Comparison of ENCODE assay signal across 25 cellular contexts in genomic region chr4:28351826-28352225, GRCh38.
"Had no signal": no experiment of that assay in that cellular context is flagged by ENCODE, and none has a peak within 500 bp of the region (broad histone marks: within the 10 kb centered on the region; RNA-seq: fewer than 3 reads in every experiment).

No MANE protein-coding gene starts in this region.

- H3K9me3 ChIP-seq: colonic mucosa, left ventricle myocardium inferior, pancreas, right atrium auricular region, thyroid gland, upper lobe of left lung had no signal

- H3K27me3 Mint-ChIP-seq: activated CD4-positive, alpha-beta T cell treated with anti-CD3 and anti-CD28 coated beads for 36 hours; activated CD8-positive, alpha-beta memory T cell treated with anti-CD3 and anti-CD28 coated beads, Interleukin-2, amount 10 ng/mL, durations not matched to agents 7 days and 5 days; naive B cell; stimulated activated naive B cell treated with anti-CD40 and anti-IgM and Interleukin-4, amounts not matched to agents 10 μg/mL and 1 μg/mL and 100 μg/mL, for 72 hours had no signal

- ATAC-seq: activated CD4-positive, alpha-beta T cell treated with anti-CD3 and anti-CD28 coated beads for 36 hours; activated CD8-positive, alpha-beta memory T cell treated with anti-CD3 and anti-CD28 coated beads, Interleukin-2, amount 10 ng/mL, durations not matched to agents 7 days and 5 days; activated CD8-positive, alpha-beta T cell treated with anti-CD3 and anti-CD28 coated beads, Interleukin-2, amount 10 ng/mL, durations not matched to agents 7 days and 5 days; activated naive CD4-positive, alpha-beta T cell treated with anti-CD3 and anti-CD28 coated beads, Interleukin-2, amount 50 U/mL, for 72 hours; foreskin keratinocyte; pancreas; stimulated activated naive B cell treated with anti-CD40 and anti-IgM and Interleukin-4, amounts not matched to agents 10 μg/mL and 1 μg/mL and 100 μg/mL, for 72 hours had no signal

- H3K36me3 ChIP-seq: cardiac muscle cell, colonic mucosa, left ventricle myocardium inferior, pancreas, right atrium auricular region, stomach, thyroid gland, upper lobe of left lung had no signal

- H3K27ac Mint-ChIP-seq: activated CD4-positive, alpha-beta T cell treated with anti-CD3 and anti-CD28 coated beads for 36 hours; activated CD8-positive, alpha-beta memory T cell treated with anti-CD3 and anti-CD28 coated beads, Interleukin-2, amount 10 ng/mL, durations not matched to agents 7 days and 5 days; activated CD8-positive, alpha-beta T cell treated with anti-CD3 and anti-CD28 coated beads, Interleukin-2, amount 10 ng/mL, durations not matched to agents 7 days and 5 days; mesothelial cell of epicardium; naive B cell; stimulated activated naive B cell treated with anti-CD40 and anti-IgM and Interleukin-4, amounts not matched to agents 10 μg/mL and 1 μg/mL and 100 μg/mL, for 72 hours had no signal

- H3K4me1 Mint-ChIP-seq: activated CD4-positive, alpha-beta T cell treated with anti-CD3 and anti-CD28 coated beads for 36 hours; activated CD8-positive, alpha-beta memory T cell treated with anti-CD3 and anti-CD28 coated beads, Interleukin-2, amount 10 ng/mL, durations not matched to agents 7 days and 5 days; naive B cell; stimulated activated naive B cell treated with anti-CD40 and anti-IgM and Interleukin-4, amounts not matched to agents 10 μg/mL and 1 μg/mL and 100 μg/mL, for 72 hours had no signal

- H3K4me3 ChIP-seq: cardiac muscle cell, colonic mucosa, left ventricle myocardium inferior, lung, pancreas, right atrium auricular region, stomach, thyroid gland, upper lobe of left lung had no signal

- H3K4me3 Mint-ChIP-seq: activated CD4-positive, alpha-beta T cell treated with anti-CD3 and anti-CD28 coated beads for 36 hours; activated CD8-positive, alpha-beta memory T cell treated with anti-CD3 and anti-CD28 coated beads, Interleukin-2, amount 10 ng/mL, durations not matched to agents 7 days and 5 days; activated CD8-positive, alpha-beta T cell treated with anti-CD3 and anti-CD28 coated beads, Interleukin-2, amount 10 ng/mL, durations not matched to agents 7 days and 5 days; mesothelial cell of epicardium; naive B cell; stimulated activated naive B cell treated with anti-CD40 and anti-IgM and Interleukin-4, amounts not matched to agents 10 μg/mL and 1 μg/mL and 100 μg/mL, for 72 hours had no signal

- DNase-seq: activated CD4-positive, alpha-beta T cell treated with anti-CD3 and anti-CD28 coated beads for 36 hours; activated CD4-positive, CD25-positive, alpha-beta regulatory T cell; activated CD8-positive, alpha-beta memory T cell treated with anti-CD3 and anti-CD28 coated beads, Interleukin-2, amount 10 ng/mL, durations not matched to agents 7 days and 5 days; activated CD8-positive, alpha-beta T cell treated with anti-CD3 and anti-CD28 coated beads, Interleukin-2, amount 10 ng/mL, durations not matched to agents 7 days and 5 days; activated naive CD4-positive, alpha-beta T cell; activated T-cell treated with anti-CD3 and anti-CD28 coated beads, Interleukin-2, amount 50 U/mL, for 48 hours; cerebellar nuclear complex; colonic mucosa; effector CD8-positive, alpha-beta T cell; foreskin keratinocyte; left ventricle myocardium inferior; naive B cell; nucleus accumbens; pancreas; stimulated activated CD4-positive, alpha-beta T cell treated with anti-CD3 and anti-CD28 coated beads, Interleukin-15, amount 100 ng/mL, for 24 hours; stimulated activated CD4-positive, alpha-beta T cell treated with anti-CD3 and anti-CD28 coated beads, Interleukin-2, amount 100 ng/mL, for 24 hours; stimulated activated naive B cell treated with anti-CD40 and anti-IgM and Interleukin-4, amounts not matched to agents 10 μg/mL and 1 μg/mL and 100 μg/mL, for 72 hours; stomach; thyroid gland; upper lobe of left lung had no signal

- H3K36me3 Mint-ChIP-seq: activated CD8-positive, alpha-beta memory T cell treated with anti-CD3 and anti-CD28 coated beads, Interleukin-2, amount 10 ng/mL, durations not matched to agents 7 days and 5 days; activated naive CD4-positive, alpha-beta T cell treated with anti-CD3 and anti-CD28 coated beads, Interleukin-2, amount 50 U/mL, for 72 hours; mesothelial cell of epicardium; naive B cell; stimulated activated naive B cell treated with anti-CD40 and anti-IgM and Interleukin-4, amounts not matched to agents 10 μg/mL and 1 μg/mL and 100 μg/mL, for 72 hours had no signal

- H3K27me3 ChIP-seq: cardiac muscle cell, colonic mucosa, foreskin keratinocyte, pancreas, right atrium auricular region, stomach, thyroid gland, upper lobe of left lung had no signal

- H3K27ac ChIP-seq: cardiac muscle cell, colonic mucosa, foreskin keratinocyte, left ventricle myocardium inferior, pancreas, right atrium auricular region, stomach, thyroid gland, upper lobe of left lung had no signal

- H3K4me1 ChIP-seq: colonic mucosa, foreskin keratinocyte, left ventricle myocardium inferior, pancreas, right atrium auricular region, stomach, thyroid gland, upper lobe of left lung had no signal
